In the genomic region with DNA sequence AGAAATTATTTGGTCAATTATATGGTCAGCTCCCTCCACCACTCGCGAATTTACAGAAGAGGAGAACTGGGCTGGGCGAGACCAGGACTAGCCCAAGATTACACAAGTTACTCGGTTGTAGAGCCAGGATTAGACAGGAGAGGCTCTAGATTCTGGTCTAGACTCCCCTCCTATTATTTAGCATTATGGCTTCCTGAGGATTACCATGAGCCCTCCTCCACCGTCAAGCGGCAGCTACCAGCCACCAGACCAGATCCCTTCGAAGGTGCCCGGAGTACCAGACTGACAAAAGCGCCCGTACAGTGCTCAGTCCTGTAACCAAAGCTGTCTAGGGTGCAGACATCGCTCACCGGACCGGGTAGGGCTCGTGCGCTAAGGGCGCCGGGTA, we compare ENCODE assay signal across 8 cellular contexts. TPM values are rescaled to one million over a fixed set of nuclear protein-coding genes. Genes with fewer than 3 reads are reported as not detected.
DNase-seq lines count a peak whose midpoint lies in the region; ATAC-seq and TF ChIP-seq lines count a peak whose summit lies in the region.

No MANE protein-coding gene starts in this region.

- H3K4me3 ChIP-seq in esophagus (ENCODE audit: low read depth in 1 of 2, low read length in 2 of 2): peak overlapping the region; percentile 44 to 55
- peak overlapping the region; percentile 28 to 35 for H3K4me3 ChIP-seq in prostate gland

- DNase-seq in DMS53 treated with DMSO at 0.1 percent for 48 hours (lab: John Stamatoyannopoulos, UW; ENCODE audit: unreplicated experiment): peak; percentile 19
- DNase-seq in NCI-H82 (lab: John Stamatoyannopoulos, UW): peak; percentile 90
- no peak for DNase-seq in prostate gland (ENCODE audit: low spot score)
- DNase-seq in superior temporal gyrus (ENCODE audit: extremely low spot score): no peak
- DNase-seq in 8988T: no peak

- ATAC-seq in HG03045 (IDR thresholded peaks at IDR 0.05; ENCODE audit: unreplicated experiment): no peak
- no peak for ATAC-seq in HG02588 (IDR thresholded peaks at IDR 0.05; ENCODE audit: unreplicated experiment)

- H3K27ac ChIP-seq in esophagus (ENCODE audit: low read depth in 2 of 2, low read length in 1 of 2): no peak overlapping the region
- no peak overlapping the region for H3K27ac ChIP-seq in prostate gland

- TF ChIP-seq POLR2A in prostate gland (IDR thresholded peaks at IDR 0.05): no peak

- H3K27me3 ChIP-seq in esophagus (ENCODE audit: control insufficient read depth in 1 of 2, insufficient read depth in 2 of 2, low read length in 2 of 2) (peaks cover 0 to 12% of the 10 kb centered on the region in 2 donors), prostate gland (replicated peaks; ENCODE audit: insufficient read depth) (peaks cover 4% of the 10 kb centered on the region)

- 18 to 19% methylated on average over 17 of the region's 17 CpGs for WGBS in esophagus, 2 donors
- 26% methylated on average over 17 of the region's 17 CpGs for WGBS in prostate gland

- no peaks in the 10 kb centered on the region for H3K36me3 ChIP-seq in esophagus (ENCODE audit: control insufficient read depth in 2 of 2, insufficient read depth in 2 of 2, low read length in 1 of 2)
- H3K36me3 ChIP-seq in prostate gland: no peaks in the 10 kb centered on the region

- H3K9me3 ChIP-seq in esophagus (ENCODE audit: control insufficient read depth in 2 of 2, insufficient read depth in 1 of 2, low read depth in 1 of 2, low read length in 1 of 2): peaks cover 0 to 3% of the 10 kb centered on the region in 2 donors
- no peaks in the 10 kb centered on the region for H3K9me3 ChIP-seq in prostate gland

- intact Hi-C loops in prostate gland (cut with DNase I): no loop called here

- H3K4me1 ChIP-seq in esophagus (ENCODE audit: control insufficient read depth in 2 of 2, insufficient read depth in 2 of 2, low read length in 1 of 2): peaks cover 7 to 15% of the 10 kb centered on the region in 2 donors
- peaks cover 5% of the 10 kb centered on the region for H3K4me1 ChIP-seq in prostate gland (replicated peaks)

- no peak for TF ChIP-seq CTCF in prostate gland (IDR thresholded peaks at IDR 0.05)

RNA-seq across cellular contexts. Expression of a gene that starts 0.5 kb away (rescaled TPM):
- polyA plus RNA-seq in esophagus: not detected
- under 1 TPM in 1 of 2 donors, not detected in 1; 0.45 TPM for total RNA-seq in prostate gland

RNA-seq across cellular contexts. Expression of a gene that starts 28.1 kb away (rescaled TPM):
- polyA plus RNA-seq in esophagus: 1 to 10 TPM; 2.5 to 2.7 TPM
- total RNA-seq in prostate gland: 1 to 10 TPM; 2.0 to 6.1 TPM

Comparison
In these comparisons a context has a peak if more than half of its experiments do, and no peak if none do; other contexts are left out.
1. DNase-seq: peak in DMS53 treated with DMSO at 0.1 percent for 48 hours (single experiment) and NCI-H82 (single experiment); none in prostate gland (single experiment), superior temporal gyrus (single experiment) and 8988T (single experiment).